ENCODE assay signal across 21 cellular contexts in genomic region chr21:29030909-29031308, GRCh38.
"Had no signal": no experiment of that assay in that cellular context is flagged by ENCODE, and none has a peak within 500 bp of the region (broad histone marks: within the 10 kb centered on the region; RNA-seq: fewer than 3 reads in every experiment).

No MANE protein-coding gene starts in this region.

- ATAC-seq: activated CD4-positive, CD25-positive, alpha-beta regulatory T cell treated with anti-CD3 and anti-CD28 coated beads, Interleukin-2, amount 50 U/mL, for 24 hours; foreskin keratinocyte; naive thymus-derived CD8-positive, alpha-beta T cell; SK-N-SH treated with all-trans-retinoic acid at 6 μM for 48 hours had no signal

- H3K27ac Mint-ChIP-seq: brain; mesothelial cell of epicardium; progenitor cell of endocrine pancreas; T-helper 2 cell treated with Interferon-gamma antibody and Interleukin-4, amounts not matched to agents 5 μg/mL and 100 μg/mL, for 36 hours had no signal

- H3K4me3 ChIP-seq: left ventricle myocardium inferior, tibial nerve, uterus had no signal

- DNase-seq: activated CD4-positive, alpha-beta T cell treated with anti-CD3 and anti-CD28 coated beads, Interleukin-2, amount 50 U/mL, for 4 hours; activated naive CD4-positive, alpha-beta T cell treated with anti-CD3 and anti-CD28 coated beads, Interleukin-2, amount 10 ng/mL, durations not matched to agents 7 days and 5 days; aorta; caudate nucleus; dermis blood vessel endothelial cell; effector CD8-positive, alpha-beta T cell; foreskin keratinocyte; kidney glomerular epithelial cell; left ventricle myocardium inferior; naive thymus-derived CD8-positive, alpha-beta T cell; stimulated activated CD4-positive, alpha-beta T cell treated with anti-CD3 and anti-CD28 coated beads, Interleukin-2, amount 100 ng/mL, for 48 hours; stimulated activated CD8-positive, alpha-beta memory T cell treated with anti-CD3 and anti-CD28 coated beads, Interleukin-4, amount 100 ng/mL, for 48 hours; stimulated activated naive CD4-positive, alpha-beta T cell treated with Interleukin-2 at 50 U/mL for 16 hours; uterus had no signal

- H3K9me3 Mint-ChIP-seq: activated naive CD4-positive, alpha-beta T cell treated with anti-CD3 and anti-CD28 coated beads, Interleukin-2, amount 10 ng/mL, durations not matched to agents 7 days and 5 days; brain; mesothelial cell of epicardium; naive thymus-derived CD8-positive, alpha-beta T cell; T-helper 2 cell treated with Interferon-gamma antibody and Interleukin-4, amounts not matched to agents 5 μg/mL and 100 μg/mL, for 36 hours had no signal

- H3K27me3 ChIP-seq: foreskin keratinocyte, tibial nerve, uterus had no signal

- H3K36me3 ChIP-seq: uterus had no signal

- H3K27me3 Mint-ChIP-seq: activated naive CD4-positive, alpha-beta T cell treated with anti-CD3 and anti-CD28 coated beads, Interleukin-2, amount 10 ng/mL, durations not matched to agents 7 days and 5 days; brain; naive thymus-derived CD8-positive, alpha-beta T cell; progenitor cell of endocrine pancreas had no signal

- H3K4me3 Mint-ChIP-seq: activated naive CD4-positive, alpha-beta T cell treated with anti-CD3 and anti-CD28 coated beads, Interleukin-2, amount 10 ng/mL, durations not matched to agents 7 days and 5 days; brain; mesothelial cell of epicardium; naive thymus-derived CD8-positive, alpha-beta T cell; T-helper 2 cell treated with Interferon-gamma antibody and Interleukin-4, amounts not matched to agents 5 μg/mL and 100 μg/mL, for 36 hours had no signal
